Comparison of ENCODE assay signal across 16 cellular contexts in genomic region chr5:170596482-170596881, GRCh38.
"Had no signal": no experiment of that assay in that cellular context is flagged by ENCODE, and none has a peak within 500 bp of the region (broad histone marks: within the 10 kb centered on the region; RNA-seq: fewer than 3 reads in every experiment).

No MANE protein-coding gene starts in this region.

- H3K9me3 ChIP-seq: colonic mucosa, pancreas, suprapubic skin, upper lobe of right lung had no signal

- H3K4me1 ChIP-seq: colonic mucosa, pancreas, upper lobe of right lung had no signal

- DNase-seq: activated B cell treated with CpG ODN at 0.5 μM for 24 hours; activated CD4-positive, alpha-beta T cell treated with anti-CD3 and anti-CD28 coated beads, Interleukin-2, amount 50 U/mL, for 1 hour; activated effector memory CD4-positive, alpha-beta T cell treated with anti-CD3 and anti-CD28 coated beads, Interleukin-2, amount 50 U/mL, for 16 hours; colonic mucosa; effector CD8-positive, alpha-beta T cell; left ventricle myocardium superior; pancreas; stimulated activated naive CD4-positive, alpha-beta T cell; upper lobe of right lung had no signal

- H3K9me3 Mint-ChIP-seq: activated B cell treated with CpG ODN at 0.5 μM for 24 hours; activated naive CD8-positive, alpha-beta T cell treated with anti-CD3 and anti-CD28 coated beads for 36 hours; activated T-cell treated with anti-CD3 and anti-CD28 coated beads, Interleukin-2, amount 50 U/mL, for 24 hours; mesothelial cell of epicardium had no signal

- H3K36me3 Mint-ChIP-seq: activated naive CD8-positive, alpha-beta T cell treated with anti-CD3 and anti-CD28 coated beads for 36 hours; mesothelial cell of epicardium had no signal

- H3K4me3 ChIP-seq: cardiac muscle cell, colonic mucosa, pancreas, suprapubic skin, upper lobe of right lung had no signal

- H3K27ac Mint-ChIP-seq: activated B cell treated with CpG ODN at 0.5 μM for 24 hours; activated naive CD8-positive, alpha-beta T cell treated with anti-CD3 and anti-CD28 coated beads for 36 hours; activated T-cell treated with anti-CD3 and anti-CD28 coated beads, Interleukin-2, amount 50 U/mL, for 24 hours had no signal

- H3K36me3 ChIP-seq: cardiac muscle cell, colonic mucosa, pancreas, suprapubic skin, upper lobe of right lung had no signal

- H3K4me3 Mint-ChIP-seq: activated B cell treated with CpG ODN at 0.5 μM for 24 hours; activated naive CD8-positive, alpha-beta T cell treated with anti-CD3 and anti-CD28 coated beads for 36 hours; activated T-cell treated with anti-CD3 and anti-CD28 coated beads, Interleukin-2, amount 50 U/mL, for 24 hours; mesothelial cell of epicardium had no signal

- H3K27me3 ChIP-seq: colonic mucosa, pancreas, upper lobe of right lung had no signal

- ATAC-seq: left ventricle myocardium superior, upper lobe of right lung had no signal

- H3K4me1 Mint-ChIP-seq: activated B cell treated with CpG ODN at 0.5 μM for 24 hours had no signal

- H3K27ac ChIP-seq: cardiac muscle cell, colonic mucosa, pancreas, suprapubic skin, upper lobe of right lung had no signal

- FAIRE-seq: frontal cortex, pancreas, TTC549 had no signal
